Comparison of ENCODE assay signal across 12 cellular contexts in genomic region chr3:62954579-62954978, GRCh38.
DNase-seq lines count a peak whose midpoint lies in the region; ATAC-seq, FAIRE-seq and TF ChIP-seq lines count a peak whose summit lies in the region.
"Had no signal": no experiment of that assay in that cellular context is flagged by ENCODE, and none has a peak within 500 bp of the region (broad histone marks: within the 10 kb centered on the region; RNA-seq: fewer than 3 reads in every experiment).

No MANE protein-coding gene starts in this region.

- intact Hi-C loops in lower leg skin (cut with DNase I; ENCODE audit: low total_unique reads) = no loop called here

- DNase-seq in lower leg skin (ENCODE audit: low spot score in 2 of 2) (no peak), NK-92 (lab: John Stamatoyannopoulos, UW; ENCODE audit: unreplicated experiment) (no peak)
- no peak for DNase-seq in activated CD8-positive, alpha-beta memory T cell treated with anti-CD3 and anti-CD28 coated beads, Interleukin-2, amount 50 U/mL, for 48 hours
- no peak for DNase-seq in activated CD4-positive, alpha-beta T cell treated with anti-CD3 and anti-CD28 coated beads for 48 hours
- DNase-seq: activated effector memory CD4-positive, alpha-beta T cell treated with Interleukin-2 at 50 U/mL for 16 hours; cortex of kidney; heart left ventricle had no signal

- TF ChIP-seq CTCF in lower leg skin (IDR thresholded peaks at IDR 0.05) = no peak

- H3K4me3 ChIP-seq in lower leg skin (ENCODE audit: low read depth, poor library complexity, severe bottlenecking) = no peak overlapping the region
- H3K4me3 ChIP-seq: heart left ventricle had no signal

- TF ChIP-seq POLR2A in lower leg skin (IDR thresholded peaks at IDR 0.05) = no peak

- WGBS in lower leg skin, 2 donors = 55 to 67% methylated on average over 1 of the region's 1 CpG

- ATAC-seq in GM18907 (IDR thresholded peaks at IDR 0.05; ENCODE audit: unreplicated experiment) (peak; percentile 71), HG02588 (IDR thresholded peaks at IDR 0.05; ENCODE audit: unreplicated experiment) (peak; percentile 88), HG03575 (IDR thresholded peaks at IDR 0.05; ENCODE audit: extremely low read depth, insufficient number of reproducible peaks, low FRiP score, unreplicated experiment) (peak; percentile 84)
- ATAC-seq: heart left ventricle had no signal

- FAIRE-seq in islet of Langerhans (lab: Jason Lieb, UNC) = peak; percentile 60
- FAIRE-seq: TTC549 had no signal
